Comparison of ENCODE assay signal across 9 cellular contexts in the genomic region with DNA sequence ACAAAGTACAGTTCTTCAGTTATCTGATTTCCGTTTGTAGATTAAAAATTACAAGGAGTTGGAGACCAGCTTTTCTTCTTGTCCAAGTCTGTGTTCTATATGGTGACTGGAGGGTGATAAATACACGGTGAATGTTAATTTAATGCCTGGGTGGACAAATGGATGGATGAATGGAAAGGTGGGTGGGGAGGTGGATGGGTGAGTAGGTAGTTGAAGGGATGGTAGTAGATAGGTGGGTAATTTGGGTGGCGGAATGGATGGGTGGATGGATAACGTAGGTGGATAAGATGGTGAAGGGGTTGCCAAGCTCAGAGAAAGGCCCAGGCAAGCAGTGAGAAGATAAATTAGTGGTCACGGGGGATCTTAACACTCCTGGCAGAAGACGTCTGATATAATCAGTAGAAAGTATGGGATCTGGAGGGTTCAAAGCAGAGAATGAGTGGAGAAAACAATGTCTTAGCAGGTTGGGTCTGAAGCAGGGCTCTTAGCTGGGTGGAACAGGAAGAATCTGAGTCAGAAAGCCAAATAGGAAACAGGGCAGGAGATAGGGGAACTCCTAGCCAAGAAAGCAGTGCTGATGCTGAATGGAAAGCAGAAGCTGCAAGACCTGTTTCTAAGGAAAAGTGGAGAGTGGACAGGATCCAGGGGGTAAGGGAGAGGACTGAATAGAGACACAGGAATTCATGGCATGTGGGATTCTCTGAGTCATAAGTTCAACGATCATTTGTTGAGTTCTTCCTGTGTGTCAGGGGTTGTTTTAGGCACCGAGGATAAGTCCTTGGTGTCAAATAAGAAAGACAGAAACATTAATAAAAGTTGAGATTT.
DNase-seq lines count a peak whose midpoint lies in the region; FAIRE-seq and TF ChIP-seq lines count a peak whose summit lies in the region.
"Had no signal": no experiment of that assay in that cellular context is flagged by ENCODE, and none has a peak within 500 bp of the region (broad histone marks: within the 10 kb centered on the region; RNA-seq: fewer than 3 reads in every experiment).

No MANE protein-coding gene starts in this region.

- H3K36me3 ChIP-seq in endothelial cell of umbilical vein (ENCODE audit: control insufficient read depth in 2 of 2, extremely low read depth in 1 of 2, insufficient read depth in 2 of 2, low read length in 2 of 2): no peaks in the 10 kb centered on the region
- H3K36me3 ChIP-seq in osteoblast (ENCODE audit: insufficient read depth, low read length): no peaks in the 10 kb centered on the region

- H3K79me2 ChIP-seq in endothelial cell of umbilical vein (ENCODE audit: control insufficient read depth, insufficient read depth, low read length) (no peaks in the 10 kb centered on the region), osteoblast (ENCODE audit: insufficient read depth, low read length) (no peaks in the 10 kb centered on the region)

- H3K27ac ChIP-seq in endothelial cell of umbilical vein (ENCODE audit: insufficient read depth, low read depth, low read length) (peak overlapping the region; percentile 82), osteoblast (ENCODE audit: low read depth, low read length) (peak overlapping the region; percentile 70)

- TF ChIP-seq CTCF in endothelial cell of umbilical vein (IDR thresholded peaks at IDR 0.05; ENCODE audit: extremely low read depth in 1 of 2, insufficient read depth in 1 of 2, low read depth in 1 of 2, low read length in 2 of 2) (no peak), osteoblast (IDR thresholded peaks at IDR 0.05; ENCODE audit: extremely low read depth, low read depth, low read length) (no peak)

- dilution Hi-C loops in endothelial cell of umbilical vein (cut with MboI; ENCODE audit: extremely low pct_ligation_motif_present, low sequenced_read_pairs): no loop called here

- H3K9me1 ChIP-seq in endothelial cell of umbilical vein (replicated peaks; ENCODE audit: control insufficient read depth, extremely low read depth, insufficient read depth, low read length): no peaks in the 10 kb centered on the region

- intact Hi-C loops in endothelial cell of umbilical vein (cut with micrococcal nuclease): loop anchor here (1.0 to 5.0 kb wide), 14 partner anchors 15 to 614 kb away; a partner anchor contains a TSS

- peaks cover 43% of the 10 kb centered on the region for H3K4me1 ChIP-seq in endothelial cell of umbilical vein (ENCODE audit: control insufficient read depth, extremely low read depth, insufficient read depth, low read length)
- H3K4me1 ChIP-seq in osteoblast (ENCODE audit: insufficient read depth, low read length): peaks cover 53% of the 10 kb centered on the region

- H3K4me3 ChIP-seq in endothelial cell of umbilical vein (replicated peaks in 1 of 3; ENCODE audit: insufficient read depth in 1 of 3, low read depth in 1 of 3, low read length in 3 of 3) (no peak overlapping the region), osteoblast (ENCODE audit: insufficient read depth, low read length) (no peak overlapping the region)

- H3K27me3 ChIP-seq in endothelial cell of umbilical vein (ENCODE audit: control insufficient read depth in 2 of 2, insufficient read depth in 2 of 2, low read length in 2 of 2) (no peaks in the 10 kb centered on the region), osteoblast (ENCODE audit: insufficient read depth, low read length) (no peaks in the 10 kb centered on the region)

- CTCF ChIA-PET in endothelial cell of umbilical vein (lab: Charles Lee): interaction anchor here (0.9 to 2.5 kb wide), 8 partner anchors 9 to 616 kb away, joined by 3 to 8 read pairs (median 5); no protein-coding TSS in a partner anchor

- no peaks in the 10 kb centered on the region for H3K9me3 ChIP-seq in endothelial cell of umbilical vein (replicated peaks; ENCODE audit: control insufficient read depth, insufficient read depth, low read length)
- H3K9me3 ChIP-seq in osteoblast (ENCODE audit: low read depth, low read length): no peaks in the 10 kb centered on the region

- in situ Hi-C loops in G401 (cut with HindIII; ENCODE audit: low sequenced_read_pairs): no loop called here

- H4K20me1 ChIP-seq in endothelial cell of umbilical vein (replicated peaks; ENCODE audit: control insufficient read depth, extremely low read depth, insufficient read depth, low read length) (no peaks in the 10 kb centered on the region), osteoblast (ENCODE audit: insufficient read depth, low read length) (no peaks in the 10 kb centered on the region)

- POLR2A ChIA-PET in endothelial cell of umbilical vein (lab: Charles Lee): interaction anchor here (0.6 to 1.4 kb wide), 3 partner anchors 59 to 359 kb away, joined by 3 to 4 read pairs (median 3); a partner anchor contains a TSS

- peak overlapping the region; percentile 48 for H3K9ac ChIP-seq in endothelial cell of umbilical vein (replicated peaks; ENCODE audit: extremely low read depth, insufficient read depth, low read length)

- TSS peak; percentile 69 for BruUV-seq in endothelial cell of umbilical vein (replicated peaks; lab: Mats Ljungman, UMichigan)

- peak overlapping the region; percentile 31 for H3K4me2 ChIP-seq in endothelial cell of umbilical vein (ENCODE audit: insufficient read depth, low read length)
- peak overlapping the region; percentile 56 for H3K4me2 ChIP-seq in osteoblast (ENCODE audit: insufficient read depth, low read length)

- peak; percentile 98 for DNase-seq in EH (ENCODE audit: low read depth)
- DNase-seq in MV-4-11 (lab: John Stamatoyannopoulos, UW): peak; percentile 55
- peak; percentile 91 for DNase-seq in endothelial cell of umbilical vein (ENCODE audit: low read depth, low spot score)
- DNase-seq in osteoblast (ENCODE audit: insufficient read length, low spot score, missing footprints): peak; percentile 88
- no peak for DNase-seq in G401 (ENCODE audit: low spot score)
- no peak for DNase-seq in NCI-H526 (lab: John Stamatoyannopoulos, UW)
- DNase-seq in NCI-H345 treated with DMSO at 0.1 percent for 48 hours (lab: John Stamatoyannopoulos, UW; ENCODE audit: unreplicated experiment): no peak
- DNase-seq in stimulated activated naive CD4-positive, alpha-beta T cell treated with Interleukin-2 at 50 U/mL for 16 hours (lab: John Stamatoyannopoulos, UW): no peak
- DNase-seq: activated CD8-positive, alpha-beta memory T cell treated with anti-CD3 and anti-CD28 coated beads, Interleukin-2, amount 50 U/mL, for 4 hours had no signal

- H2AFZ ChIP-seq in endothelial cell of umbilical vein (ENCODE audit: low read depth, low read length): no peak overlapping the region
- H2AFZ ChIP-seq in osteoblast (ENCODE audit: low read length): peak overlapping the region; percentile 8

- peak; percentile 45 for TF ChIP-seq POLR2A in endothelial cell of umbilical vein (IDR thresholded peaks at IDR 0.05; ENCODE audit: low read depth, low read length)

- FAIRE-seq in endothelial cell of umbilical vein (lab: Jason Lieb, UNC): peak; percentile 96

TF ChIP-seq in endothelial cell of umbilical vein, 7 proteins besides CTCF, POLR2A, EP300 and RAD21:
- TF ChIP-seq JUN (IDR thresholded peaks at IDR 0.05; ENCODE audit: borderline replicate concordance, insufficient read depth, insufficient read length, low read depth) (peak; percentile 78), EZH2 (IDR thresholded peaks at IDR 0.05; ENCODE audit: borderline replicate concordance, low read depth, low read length, severe bottlenecking) (no peak), MYC (IDR thresholded peaks at IDR 0.05; ENCODE audit: low read depth, low read length) (no peak), FOS (IDR thresholded peaks at IDR 0.05; ENCODE audit: borderline replicate concordance, insufficient read depth, low read length) (peak; percentile 97), POLR2AphosphoS5 (IDR thresholded peaks at IDR 0.05; ENCODE audit: insufficient read depth, low read depth, low read length) (peak; percentile 88), GATA2 (IDR thresholded peaks at IDR 0.05; ENCODE audit: insufficient read depth, insufficient read length, low read depth, low read length) (peak; percentile 87)
- TF ChIP-seq, protein P1, sequence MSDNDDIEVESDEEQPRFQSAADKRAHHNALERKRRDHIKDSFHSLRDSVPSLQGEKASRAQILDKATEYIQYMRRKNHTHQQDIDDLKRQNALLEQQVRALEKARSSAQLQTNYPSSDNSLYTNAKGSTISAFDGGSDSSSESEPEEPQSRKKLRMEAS (IDR thresholded peaks at IDR 0.05; ENCODE audit: insufficient read depth, insufficient read length): no peak

Comparison
In these comparisons a context has a peak if more than half of its experiments do, and no peak if none do; other contexts are left out.
1. DNase-seq: peak in EH (single experiment), MV-4-11 (single experiment), endothelial cell of umbilical vein (single experiment) and osteoblast (single experiment); none in G401 (single experiment), NCI-H526 (0 of 2), NCI-H345 treated with DMSO at 0.1 percent for 48 hours (single experiment) and stimulated activated naive CD4-positive, alpha-beta T cell treated with Interleukin-2 at 50 U/mL for 16 hours (single experiment).